8 cellular contexts compared by ENCODE assay signal in genomic region chr13:80363890-80364503, GRCh38. TPM values are rescaled to one million over a fixed set of nuclear protein-coding genes. Genes with fewer than 3 reads are reported as not detected.
DNase-seq lines count a peak whose midpoint lies in the region; ATAC-seq, FAIRE-seq and TF ChIP-seq lines count a peak whose summit lies in the region.

No MANE protein-coding gene starts in this region.

- intact Hi-C loops in CD4-positive, alpha-beta T cell (cut with DNase I, micrococcal nuclease), result loop anchor here in 1 of 2 experiments (10.0 kb wide), 1 partner anchor 689 kb away; no protein-coding TSS in a partner anchor

- H3K4me3 Mint-ChIP-seq in CD4-positive, alpha-beta T cell, result no peak overlapping the region
- H3K4me3 Mint-ChIP-seq in T-helper 17 cell, result no peak overlapping the region
- no peak overlapping the region for H3K4me3 Mint-ChIP-seq in activated T-cell treated with anti-CD3 and anti-CD28 coated beads, Interleukin-2, amount 50 U/mL, for 24 hours

- DNase-seq in CD4-positive, alpha-beta T cell, result no peak
- peak; percentile 43 for DNase-seq in KBM-7
- no peak for DNase-seq in WERI-Rb-1
- DNase-seq in keratinocyte (ENCODE audit: low read depth, low spot score), result no peak
- DNase-seq in T-helper 17 cell, result no peak
- DNase-seq in activated T-cell treated with anti-CD3 and anti-CD28 coated beads, Interleukin-2, amount 50 U/mL, for 24 hours, result no peak

- no peaks in the 10 kb centered on the region for H3K79me2 ChIP-seq in keratinocyte (ENCODE audit: control insufficient read depth, insufficient read depth, low read length)

- H3K9me3 ChIP-seq in CD4-positive, alpha-beta T cell (ENCODE audit: control insufficient read depth, low read length), result no peaks in the 10 kb centered on the region
- H3K9me3 ChIP-seq in WERI-Rb-1 (ENCODE audit: severe bottlenecking) (no peaks in the 10 kb centered on the region), keratinocyte (ENCODE audit: control insufficient read depth, low read depth, low read length) (no peaks in the 10 kb centered on the region), T-helper 17 cell (ENCODE audit: control insufficient read depth, low read length, poor library complexity, severe bottlenecking) (no peaks in the 10 kb centered on the region)

- peak overlapping the region; percentile 36 for H2AFZ ChIP-seq in keratinocyte (ENCODE audit: control insufficient read depth, low read length)

- no peaks in the 10 kb centered on the region for H4K20me1 ChIP-seq in keratinocyte (ENCODE audit: control insufficient read depth, extremely low read depth, insufficient read depth, low read length)

- no peaks in the 10 kb centered on the region for H3K27me3 Mint-ChIP-seq in CD4-positive, alpha-beta T cell
- no peaks in the 10 kb centered on the region for H3K27me3 Mint-ChIP-seq in T-helper 17 cell
- H3K27me3 Mint-ChIP-seq in activated T-cell treated with anti-CD3 and anti-CD28 coated beads, Interleukin-2, amount 50 U/mL, for 24 hours, result no peaks in the 10 kb centered on the region

- H3K36me3 Mint-ChIP-seq in CD4-positive, alpha-beta T cell (ENCODE audit: low read depth), result no peaks in the 10 kb centered on the region
- no peaks in the 10 kb centered on the region for H3K36me3 Mint-ChIP-seq in T-helper 17 cell (ENCODE audit: low read depth)
- no peaks in the 10 kb centered on the region for H3K36me3 Mint-ChIP-seq in activated T-cell treated with anti-CD3 and anti-CD28 coated beads, Interleukin-2, amount 50 U/mL, for 24 hours (ENCODE audit: low read depth)

- dilution Hi-C loops in keratinocyte (cut with MboI; ENCODE audit: extremely low pct_ligation_motif_present, low sequenced_read_pairs), result no loop called here

- no peaks in the 10 kb centered on the region for H3K9me1 ChIP-seq in keratinocyte (ENCODE audit: control insufficient read depth, extremely low read depth, insufficient read depth, low read length)

- FAIRE-seq in keratinocyte (lab: Jason Lieb, UNC), result no peak

- CTCF ChIA-PET in CD4-positive, alpha-beta T cell (lab: Charles Lee), result no interaction called here

- H3K36me3 ChIP-seq in WERI-Rb-1 (no peaks in the 10 kb centered on the region), keratinocyte (ENCODE audit: control insufficient read depth in 2 of 2, extremely low read depth in 1 of 2, insufficient read depth in 2 of 2, low read length in 2 of 2) (no peaks in the 10 kb centered on the region)

- no peak overlapping the region for H3K27ac ChIP-seq in CD4-positive, alpha-beta T cell (ENCODE audit: low read depth, low read length)
- H3K27ac ChIP-seq in WERI-Rb-1 (no peak overlapping the region), keratinocyte (ENCODE audit: control insufficient read depth, insufficient read depth, low read length) (no peak overlapping the region)

- H3K4me3 ChIP-seq in WERI-Rb-1 (ENCODE audit: low read depth, low read length) (no peak overlapping the region), keratinocyte (ENCODE audit: control insufficient read depth in 2 of 3, extremely low read depth in 1 of 3, insufficient read depth in 2 of 3, low read depth in 1 of 3, low read length in 3 of 3) (no peak overlapping the region)

- no peak overlapping the region for H3K27ac Mint-ChIP-seq in CD4-positive, alpha-beta T cell
- H3K27ac Mint-ChIP-seq in T-helper 17 cell, result no peak overlapping the region
- H3K27ac Mint-ChIP-seq in activated T-cell treated with anti-CD3 and anti-CD28 coated beads, Interleukin-2, amount 50 U/mL, for 24 hours, result no peak overlapping the region

- H3K9me3 Mint-ChIP-seq in CD4-positive, alpha-beta T cell, result no peaks in the 10 kb centered on the region
- H3K9me3 Mint-ChIP-seq in activated T-cell treated with anti-CD3 and anti-CD28 coated beads, Interleukin-2, amount 50 U/mL, for 24 hours, result no peaks in the 10 kb centered on the region

- no peaks in the 10 kb centered on the region for H3K27me3 ChIP-seq in CD4-positive, alpha-beta T cell (ENCODE audit: control insufficient read depth, insufficient read depth, low read length)
- H3K27me3 ChIP-seq in WERI-Rb-1 (ENCODE audit: insufficient read depth, low read depth, severe bottlenecking), result no peaks in the 10 kb centered on the region
- no peaks in the 10 kb centered on the region for H3K27me3 ChIP-seq in keratinocyte (ENCODE audit: control insufficient read depth, extremely low read depth, insufficient read depth, low read length)

- peak; percentile 67 for TF ChIP-seq CTCF in CD4-positive, alpha-beta T cell (IDR thresholded peaks at IDR 0.05)
- TF ChIP-seq CTCF in WERI-Rb-1 (IDR thresholded peaks at IDR 0.05; ENCODE audit: low read depth, low read length) (0 out of 2 replicates have a peak, but pooled peaks have one; percentile 25), keratinocyte (optimal IDR thresholded peaks at IDR 0.05 in 1 of 3, IDR thresholded peaks at IDR 0.05 in 1 of 3, conservative IDR thresholded peaks at IDR 0.05 in 1 of 3; ENCODE audit: extremely low read depth in 1 of 3, insufficient read depth in 2 of 3, low read length in 3 of 3) (peak; percentile 49 to 52 (median 49))

- H3K4me1 ChIP-seq in keratinocyte (ENCODE audit: control insufficient read depth, extremely low read depth, insufficient read depth, low read length), result peaks cover 9% of the 10 kb centered on the region

- in situ Hi-C loops in KBM-7 (cut with MboI; ENCODE audit: low pct_unique_long_range_greater_than_20kb, low sequenced_read_pairs), result no loop called here

- H3K4me1 Mint-ChIP-seq in CD4-positive, alpha-beta T cell (ENCODE audit: low read depth), result no peaks in the 10 kb centered on the region
- no peaks in the 10 kb centered on the region for H3K4me1 Mint-ChIP-seq in T-helper 17 cell
- no peaks in the 10 kb centered on the region for H3K4me1 Mint-ChIP-seq in activated T-cell treated with anti-CD3 and anti-CD28 coated beads, Interleukin-2, amount 50 U/mL, for 24 hours (ENCODE audit: low read depth)

- POLR2A ChIA-PET in CD4-positive, alpha-beta T cell (lab: Charles Lee), result no interaction called here

- H3K4me2 ChIP-seq in keratinocyte (ENCODE audit: control insufficient read depth, extremely low read depth, insufficient read depth, low read depth, low read length), result peak overlapping the region; percentile 55

- no peak for ATAC-seq in CD4-positive, alpha-beta T cell (ENCODE audit: poor library complexity)
- ATAC-seq in T-helper 17 cell (no peak), HG02588 (IDR thresholded peaks at IDR 0.05; ENCODE audit: unreplicated experiment) (no peak), HG03565 (IDR thresholded peaks at IDR 0.05; ENCODE audit: unreplicated experiment) (no peak)

- no peak overlapping the region for H3K9ac ChIP-seq in keratinocyte (ENCODE audit: control insufficient read depth, extremely low read depth, insufficient read depth, low read length)

RNA-seq across cellular contexts. Expression of gene SPRY2, which starts 23.1 kb away (rescaled TPM):
- under 1 TPM; 0.33 to 0.45 TPM for total RNA-seq in CD4-positive, alpha-beta T cell
- polyA plus RNA-seq in keratinocyte, result 15.3 to 40.6 TPM (median 28.4 TPM) in 3 replicates
- 5.3 TPM for polyA plus RNA-seq in keratinocyte (2011; ENCODE audit: low read depth)
- polyA plus RNA-seq in keratinocyte (2011; cell fraction: cytosol; rRNA removed), result 22.0 and 26.3 TPM in 2 replicates
- 33.7 and 34.9 TPM in 2 replicates for polyA plus RNA-seq in keratinocyte (2011; cell fraction: nucleus; rRNA removed)
- polyA plus RNA-seq in keratinocyte (2012; ENCODE audit: low replicate concordance), result 11.2 and 21.1 TPM in 2 replicates
- 23.6 to 29.2 TPM (median 27.0 TPM) in 3 replicates for polyA minus RNA-seq in keratinocyte
- polyA minus RNA-seq in keratinocyte (2011; cell fraction: cytosol; rRNA and poly(A)+ RNA removed), result 14.8 TPM
- polyA minus RNA-seq in keratinocyte (2011; cell fraction: nucleus; rRNA and poly(A)+ RNA removed), result 14.0 and 22.3 TPM in 2 replicates
- under 1 TPM; 0.18 to 0.35 TPM for total RNA-seq in T-helper 17 cell
